Comparison of ENCODE assay signal across 1 cellular context in the genomic region with DNA sequence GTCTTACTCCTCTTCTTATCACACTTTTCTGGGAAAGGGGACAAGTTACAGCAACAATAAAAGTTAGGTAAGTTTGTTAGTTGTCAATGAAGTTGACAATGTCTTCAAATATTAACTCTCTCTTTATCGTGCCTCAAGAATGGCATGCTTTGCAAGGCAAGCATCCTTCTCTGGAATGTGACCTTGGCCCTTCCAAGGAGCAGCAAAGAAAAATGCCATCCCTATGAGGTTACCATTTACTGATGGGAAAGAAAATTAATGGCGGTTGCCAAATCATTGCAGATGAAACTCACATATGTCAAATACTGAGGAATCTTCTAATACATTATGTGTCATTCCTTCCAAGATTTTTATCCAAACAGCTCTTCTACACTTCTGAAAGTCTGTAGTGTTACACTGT.
TF ChIP-seq lines count a peak whose summit lies in the region.

No MANE protein-coding gene starts in this region.

TF ChIP-seq in A549, 52 proteins besides CTCF, POLR2A, EP300 and RAD21 (continued from another document):
- no peak for TF ChIP-seq ELK1 (IDR thresholded peaks at IDR 0.05; ENCODE audit: low read depth, low read length)
- TF ChIP-seq NFE2L2 (conservative IDR thresholded peaks at IDR 0.05; ENCODE audit: low read length): no peak
- TF ChIP-seq ZNF302 (CRISPR knock-in tag; IDR thresholded peaks at IDR 0.05): no peak
- no peak for TF ChIP-seq JUN (IDR thresholded peaks at IDR 0.05)
- no peak for TF ChIP-seq TFCP2L1 (CRISPR knock-in tag; IDR thresholded peaks at IDR 0.05)
- TF ChIP-seq MYC (IDR thresholded peaks at IDR 0.05; ENCODE audit: borderline replicate concordance, low read length): no peak
- TF ChIP-seq BHLHE40 (IDR thresholded peaks at IDR 0.05; ENCODE audit: low read depth, low read length): no peak
- no peak for TF ChIP-seq RFX5 (IDR thresholded peaks at IDR 0.05)
- no peak for TF ChIP-seq JUNB (IDR thresholded peaks at IDR 0.05)
- no peak for TF ChIP-seq HEYL (CRISPR knock-in tag; IDR thresholded peaks at IDR 0.05)
